Comparison of ENCODE assay signal across 8 cellular contexts in genomic region chr20:60057866-60058807, GRCh38.
DNase-seq lines count a peak whose midpoint lies in the region; ATAC-seq and TF ChIP-seq lines count a peak whose summit lies in the region.

No MANE protein-coding gene starts in this region.

- H3K9me3 ChIP-seq in parathyroid adenoma (ENCODE audit: control insufficient read depth, low read length) (no peaks in the 10 kb centered on the region), MG63 (no peaks in the 10 kb centered on the region)

- H3K4me1 ChIP-seq in parathyroid adenoma = peaks cover 12% of the 10 kb centered on the region

- H3K4me3 Mint-ChIP-seq in WTC11 = no peak overlapping the region

- no peak overlapping the region for H3K4me3 ChIP-seq in parathyroid adenoma (ENCODE audit: low read depth, low read length)
- no peak overlapping the region for H3K4me3 ChIP-seq in MG63

- H3K9ac ChIP-seq in parathyroid adenoma = no peak overlapping the region

- no peak for TF ChIP-seq CTCF in GM10248 (IDR thresholded peaks at IDR 0.05; ENCODE audit: control extremely low read depth, extremely low read depth, low read depth, missing control alignments)
- TF ChIP-seq CTCF in WTC11 (IDR thresholded peaks at IDR 0.05) = no peak
- no peak for TF ChIP-seq CTCF in parathyroid adenoma (IDR thresholded peaks at IDR 0.05)

- peak overlapping the region; percentile 34 for H3K27ac ChIP-seq in parathyroid adenoma

- POLR2A ChIA-PET in GM10248 (lab: Yijun Ruan, JAX) = no interaction called here
- POLR2A ChIA-PET in WTC11 (lab: Charles Lee) = no interaction called here

- H3K27me3 Mint-ChIP-seq in WTC11 (ENCODE audit: low read depth) = peaks cover 5% of the 10 kb centered on the region

- no peak overlapping the region for H3K27ac Mint-ChIP-seq in WTC11

- H3K27me3 ChIP-seq in parathyroid adenoma (ENCODE audit: control insufficient read depth, insufficient read depth, low read length) = no peaks in the 10 kb centered on the region
- no peaks in the 10 kb centered on the region; the same call in none of the 2 replicates for H3K27me3 ChIP-seq in MG63

- no peaks in the 10 kb centered on the region for H3K36me3 Mint-ChIP-seq in WTC11

- CTCF ChIA-PET in GM10248 (lab: Yijun Ruan, JAX) = interaction anchor here (0.6 to 3.2 kb wide), 25 partner anchors 9 to 1847 kb away, joined by 3 to 30 read pairs (median 5); partner anchors contain the start of genes FAM217B and PPP1R3D
- CTCF ChIA-PET in WTC11 (lab: Charles Lee) = interaction anchor here (0.6 to 3.2 kb wide), 42 partner anchors 8 to 1171 kb away, joined by 3 to 28 read pairs (median 5); partner anchors contain the start of genes FAM217B and SYCP2

- peaks cover 13% of the 10 kb centered on the region for H3K4me1 Mint-ChIP-seq in WTC11

- no peaks in the 10 kb centered on the region for H3K79me2 ChIP-seq in parathyroid adenoma

- no peaks in the 10 kb centered on the region for H3K36me3 ChIP-seq in parathyroid adenoma (ENCODE audit: control insufficient read depth, insufficient read depth, low read length)
- H3K36me3 ChIP-seq in MG63 = no peaks in the 10 kb centered on the region

- H3K9me3 Mint-ChIP-seq in WTC11 = peaks cover 3% of the 10 kb centered on the region

- DNase-seq in GM10248 (ENCODE audit: extremely low spot score) = peak; percentile 32
- peak; percentile 96 for DNase-seq in NCI-H1436 treated with DMSO at 0.1 percent for 48 hours (lab: John Stamatoyannopoulos, UW)
- DNase-seq in WTC11 (ENCODE audit: low spot score) = peak; percentile 34
- peak; percentile 9 for DNase-seq in fibroblast of peridontal ligament (ENCODE audit: extremely low read depth)
- DNase-seq in MG63 = no peak
- no peak for DNase-seq in kidney glomerular epithelial cell (lab: John Stamatoyannopoulos, UW)

- ATAC-seq in WTC11 (peak; percentile 83), HG03442 (IDR thresholded peaks at IDR 0.05; ENCODE audit: unreplicated experiment) (no peak)

- H3K4me2 ChIP-seq in parathyroid adenoma (ENCODE audit: low read length) = no peak overlapping the region

- H2AFZ ChIP-seq in parathyroid adenoma = peak overlapping the region; percentile 68

TF ChIP-seq in WTC11, 78 proteins besides CTCF, POLR2A, EP300 and RAD21:
- TF ChIP-seq FOXJ3 (CRISPR knock-in tag; IDR thresholded peaks at IDR 0.05; ENCODE audit: borderline replicate concordance) (no peak), ZNF263 (CRISPR knock-in tag; IDR thresholded peaks at IDR 0.05; ENCODE audit: low read depth) (peak; percentile 84)

Comparison
In these comparisons a context has a peak if more than half of its experiments do, and no peak if none do; other contexts are left out.
1. DNase-seq: peak in GM10248 (single experiment), NCI-H1436 treated with DMSO at 0.1 percent for 48 hours (single experiment), WTC11 (single experiment) and fibroblast of peridontal ligament (single experiment); none in MG63 (single experiment) and kidney glomerular epithelial cell (single experiment).